21 cellular contexts compared by ENCODE assay signal in the genomic region with DNA sequence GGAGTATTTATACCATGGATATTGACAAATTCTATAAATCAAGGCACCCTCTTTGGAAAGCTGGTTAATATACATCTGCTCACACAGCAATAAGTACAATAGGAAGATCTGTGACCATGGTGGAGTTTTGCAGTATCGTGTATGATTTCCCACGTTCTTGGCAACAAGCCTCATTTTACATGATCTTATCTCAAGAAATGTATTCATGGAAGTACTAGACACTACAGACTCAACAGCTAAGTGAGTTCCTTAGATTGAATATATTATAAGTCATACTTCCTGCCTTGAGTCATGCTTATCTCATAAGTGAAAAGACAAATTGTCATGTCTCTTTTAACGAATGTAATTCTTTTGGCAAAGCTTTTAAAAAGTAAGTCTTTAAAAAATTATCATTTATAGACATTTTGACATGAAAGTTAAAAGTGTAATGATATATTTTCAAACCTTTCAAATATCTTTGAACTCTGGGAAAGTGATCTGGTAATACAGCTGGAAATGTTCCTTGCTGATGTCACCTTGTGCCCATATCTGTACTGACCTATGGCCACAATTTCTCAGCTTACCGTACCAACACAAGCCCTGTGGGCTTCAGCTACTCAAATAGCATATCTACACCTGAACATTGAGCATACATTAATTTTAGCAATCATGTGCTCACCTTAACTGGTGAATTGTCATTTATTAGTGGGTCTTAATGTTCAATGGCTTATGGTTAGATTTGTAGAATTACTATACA.
DNase-seq lines count a peak whose midpoint lies in the region; ATAC-seq and TF ChIP-seq lines count a peak whose summit lies in the region.
"Had no signal": no experiment of that assay in that cellular context is flagged by ENCODE, and none has a peak within 500 bp of the region (broad histone marks: within the 10 kb centered on the region; RNA-seq: fewer than 3 reads in every experiment).

No MANE protein-coding gene starts in this region.

- no peak overlapping the region for H3K4me3 ChIP-seq in choroid plexus epithelial cell (ENCODE audit: low read depth, low read length)
- no peak overlapping the region for H3K4me3 ChIP-seq in mesenchymal stem cell (ENCODE audit: insufficient read depth in 1 of 2, low read depth in 1 of 2, low read length in 2 of 2)
- H3K4me3 ChIP-seq: GM23338 had no signal

- no peak overlapping the region for H2BK15ac ChIP-seq in mesenchymal stem cell (ENCODE audit: low read depth, poor library complexity, severe bottlenecking)

- no peaks in the 10 kb centered on the region for H3K4me1 Mint-ChIP-seq in immature natural killer cell
- H3K4me1 Mint-ChIP-seq: GM23338 had no signal

- H3K9ac ChIP-seq in mesenchymal stem cell (ENCODE audit: low read length) = no peak overlapping the region

- H3K27me3 ChIP-seq in mesenchymal stem cell (ENCODE audit: control insufficient read depth in 1 of 2, insufficient read depth in 1 of 2, low read length in 2 of 2) = peaks cover 0 to 15% of the 10 kb centered on the region in 2 experiments

- no peak overlapping the region for H3K18ac ChIP-seq in mesenchymal stem cell (ENCODE audit: low read depth in 1 of 2, low read length in 2 of 2)

- H2BK120ac ChIP-seq in mesenchymal stem cell (ENCODE audit: low read depth, low read length) = no peak overlapping the region

- H3K4me3 Mint-ChIP-seq in immature natural killer cell = no peak overlapping the region
- H3K4me3 Mint-ChIP-seq: activated T-cell treated with anti-CD3 and anti-CD28 coated beads, Interleukin-2, amount 50 U/mL, for 24 hours; GM23338 had no signal

- TF ChIP-seq CTCF in RWPE1 (conservative IDR thresholded peaks at IDR 0.05; ENCODE audit: low read depth) = no peak
- TF ChIP-seq CTCF in choroid plexus epithelial cell (conservative IDR thresholded peaks at IDR 0.05; ENCODE audit: low read depth, low read length) = no peak

- H3K36me3 ChIP-seq in mesenchymal stem cell (ENCODE audit: control insufficient read depth in 1 of 2, insufficient read depth in 2 of 2, low read depth in 1 of 2, low read length in 2 of 2) = no peaks in the 10 kb centered on the region

- H3K27ac ChIP-seq in RWPE1 (no peak overlapping the region), mesenchymal stem cell (ENCODE audit: low read length, poor library complexity, severe bottlenecking) (no peak overlapping the region)

- no peaks in the 10 kb centered on the region for H3K36me3 Mint-ChIP-seq in immature natural killer cell

- CTCF ChIA-PET in RWPE1 (lab: Yijun Ruan, JAX) = interaction anchor here (0.7 kb wide), 1 partner anchor 26 kb away, joined by 3 read pairs; no protein-coding TSS in a partner anchor

- 38% methylated on average over 1 of the region's 4 CpGs for WGBS in mesenchymal stem cell

- H3K23ac ChIP-seq in mesenchymal stem cell (ENCODE audit: low read length in 2 of 2) = no peak overlapping the region

- H3K14ac ChIP-seq in mesenchymal stem cell (ENCODE audit: low read length in 2 of 2) = no peak overlapping the region

- no peak overlapping the region for H2BK5ac ChIP-seq in mesenchymal stem cell (ENCODE audit: low read depth, low read length, poor library complexity, severe bottlenecking)

- no peak overlapping the region for H3K4ac ChIP-seq in mesenchymal stem cell (ENCODE audit: low read depth in 1 of 2, low read length in 2 of 2)

- H2AK5ac ChIP-seq in mesenchymal stem cell (ENCODE audit: low read length, severe bottlenecking) = no peak overlapping the region

- no peak overlapping the region for H3K27ac Mint-ChIP-seq in immature natural killer cell
- H3K27ac Mint-ChIP-seq: activated T-cell treated with anti-CD3 and anti-CD28 coated beads, Interleukin-2, amount 50 U/mL, for 24 hours; GM23338 had no signal

- H3K27me3 Mint-ChIP-seq in immature natural killer cell (ENCODE audit: low read depth in 3 of 3) = peaks cover 2 to 5% (median 4%) of the 10 kb centered on the region in 3 donors

- POLR2A ChIA-PET in RWPE1 (lab: Yijun Ruan, JAX; ENCODE audit: low non-redundant PET) = no interaction called here

- H3K79me1 ChIP-seq in mesenchymal stem cell (replicated peaks; ENCODE audit: low read length, poor library complexity, severe bottlenecking) = no peaks in the 10 kb centered on the region

- DNase-seq in EH (ENCODE audit: low read depth) (peak; percentile 79), RWPE1 (ENCODE audit: low spot score) (peak; percentile 46), choroid plexus epithelial cell (ENCODE audit: low read depth) (peak; percentile 47), mesenchymal stem cell (peak; percentile 29), immature natural killer cell (no peak)
- DNase-seq in activated T-cell treated with anti-CD3 and anti-CD28 coated beads, Interleukin-2, amount 50 U/mL, for 1 hour = no peak
- DNase-seq: activated CD4-positive, alpha-beta T cell treated with anti-CD3 and anti-CD28 coated beads, Interleukin-2, amount 50 U/mL, for 48 hours; activated naive CD4-positive, alpha-beta T cell treated with anti-CD3 and anti-CD28 coated beads, Interleukin-2, amount 50 U/mL, for 16 hours; activated T-cell treated with anti-CD3 and anti-CD28 coated beads, Interleukin-2, amount 50 U/mL, for 24 hours; central memory CD4-positive, alpha-beta T cell; effector CD4-positive, alpha-beta T cell; GDM1; KBM-7; NCI-H1048; NCI-H2029 treated with DMSO at 0.1 percent for 48 hours; NCI-H526; stimulated activated CD4-positive, alpha-beta T cell treated with anti-CD3 and anti-CD28 coated beads, Interleukin-4, amount 100 ng/mL, for 1 hour; substantia nigra had no signal

- no peak overlapping the region for H4K91ac ChIP-seq in mesenchymal stem cell (ENCODE audit: low read length)

- H2AFZ ChIP-seq in mesenchymal stem cell (ENCODE audit: low read depth, low read length) = no peak overlapping the region
- H2AFZ ChIP-seq: GM23338 had no signal

- no peaks in the 10 kb centered on the region for H3K9me3 ChIP-seq in mesenchymal stem cell (ENCODE audit: control insufficient read depth, low read length)

- H3K4me2 ChIP-seq in mesenchymal stem cell (ENCODE audit: low read length, poor library complexity, severe bottlenecking) = no peak overlapping the region
- H3K4me2 ChIP-seq: GM23338 had no signal

- no peak for ATAC-seq in HG02885 (IDR thresholded peaks at IDR 0.05; ENCODE audit: poor library complexity, unreplicated experiment)
- no peak for ATAC-seq in GM21381 (IDR thresholded peaks at IDR 0.05; ENCODE audit: unreplicated experiment)
- ATAC-seq: GM23338 had no signal

- no peak overlapping the region for H4K8ac ChIP-seq in mesenchymal stem cell (ENCODE audit: low read length)

- H2BK12ac ChIP-seq in mesenchymal stem cell (ENCODE audit: low read length in 2 of 2) = no peak overlapping the region

- no peaks in the 10 kb centered on the region for H3K4me1 ChIP-seq in mesenchymal stem cell (ENCODE audit: control insufficient read depth, insufficient read depth, low read depth, low read length)

- no peaks in the 10 kb centered on the region for H3K9me3 Mint-ChIP-seq in immature natural killer cell
- H3K9me3 Mint-ChIP-seq: activated T-cell treated with anti-CD3 and anti-CD28 coated beads, Interleukin-2, amount 50 U/mL, for 24 hours; GM23338 had no signal

Comparison
In these comparisons a context has a peak if more than half of its experiments do, and no peak if none do; other contexts are left out.
1. DNase-seq: peak in EH (single experiment), RWPE1 (single experiment), choroid plexus epithelial cell (single experiment) and mesenchymal stem cell (single experiment); none in activated T-cell treated with anti-CD3 and anti-CD28 coated beads, Interleukin-2, amount 50 U/mL, for 1 hour (single experiment) and immature natural killer cell (0 of 3).